In the genomic region with DNA sequence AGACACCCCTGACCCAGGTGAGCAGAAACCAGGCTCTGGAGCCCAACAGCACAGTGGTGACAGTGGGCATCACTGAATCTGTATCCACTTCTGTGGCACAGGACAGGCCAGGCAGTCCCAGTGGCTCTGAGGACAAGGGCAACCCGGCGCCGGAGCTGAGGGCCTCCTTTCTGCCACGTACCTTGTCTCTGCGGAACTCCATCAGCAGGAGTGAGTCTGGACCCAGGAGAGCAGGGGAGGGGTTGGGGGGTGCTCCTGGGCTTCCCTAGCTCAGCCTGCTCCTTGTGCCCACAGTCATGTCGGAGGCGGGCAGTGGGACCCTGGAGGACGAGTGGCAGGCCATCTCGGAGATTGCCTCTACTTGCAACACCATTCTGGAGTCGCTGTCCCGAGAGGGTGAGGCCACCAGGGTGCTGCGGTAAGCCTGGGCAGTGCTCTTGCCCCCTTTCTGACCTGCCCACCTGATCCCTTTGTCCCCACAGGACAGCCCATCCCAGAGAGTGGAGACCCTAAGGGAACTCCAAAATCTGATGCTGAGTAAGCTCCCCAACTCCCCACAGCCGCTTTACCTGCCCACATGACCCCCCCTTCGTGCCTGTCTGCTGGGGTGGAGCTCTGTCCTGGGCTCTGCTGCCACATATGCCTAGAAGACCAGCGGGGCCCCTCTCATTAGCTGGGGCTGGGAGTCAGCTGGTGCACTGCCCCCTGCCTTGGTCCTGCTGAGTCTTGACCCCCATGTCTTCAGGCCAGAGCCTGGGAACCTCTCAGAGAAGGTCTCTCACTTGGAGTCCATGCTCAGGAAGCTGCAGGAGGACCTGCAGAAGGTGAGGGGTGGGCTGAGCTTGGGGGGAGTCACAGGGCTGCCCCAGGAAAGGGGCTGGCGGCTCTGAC, we compare ENCODE assay signal across 15 cellular contexts. TPM values are rescaled to one million over a fixed set of nuclear protein-coding genes. Genes with fewer than 3 reads are reported as not detected.
A peak's percentile ranks its signal among the peaks of the same experiment; 100 is the strongest.
DNase-seq lines count a peak whose midpoint lies in the region; ATAC-seq, FAIRE-seq and TF ChIP-seq lines count a peak whose summit lies in the region.
"Had no signal": no experiment of that assay in that cellular context is flagged by ENCODE, and none has a peak within 500 bp of the region (broad histone marks: within the 10 kb centered on the region; RNA-seq: fewer than 3 reads in every experiment).

No MANE protein-coding gene starts in this region.

- intact Hi-C loops in activated CD8-positive, alpha-beta T cell treated with anti-CD3 and anti-CD28 coated beads for 36 hours (cut with micrococcal nuclease) = no loop called here
- intact Hi-C loops in HepG2 (cut with micrococcal nuclease; ENCODE audit: unreplicated experiment) = no loop called here

- in situ Hi-C loops in HepG2 (cut with HindIII; ENCODE audit: extremely low pct_ligation_motif_present, low pct_unique_long_range_greater_than_20kb) = no loop called here

- no peak for FAIRE-seq in HepG2 (lab: Jason Lieb, UNC)
- FAIRE-seq: G401.6, GM19239 had no signal

- CTCF ChIA-PET in activated CD8-positive, alpha-beta T cell treated with anti-CD3 and anti-CD28 coated beads for 36 hours (lab: Charles Lee) = interaction anchor here (1.1 kb wide), 2 partner anchors 24 to 73 kb away, joined by 3 read pairs; no protein-coding TSS in a partner anchor
- CTCF ChIA-PET in activated CD8-positive, alpha-beta T cell treated with anti-CD3 and anti-CD28 coated beads, Interleukin-2, amount 10 ng/mL, durations not matched to agents 7 days and 5 days (lab: Charles Lee) = interaction anchor here (1.6 to 1.9 kb wide), 2 partner anchors 11 to 12 kb away, joined by 4 to 6 read pairs; a partner anchor contains a TSS
- CTCF ChIA-PET in HepG2 (lab: Yijun Ruan, JAX; ENCODE audit: low intra/inter-chr PET ratio, low total read pairs) = no interaction called here

- H3K9ac ChIP-seq in HepG2 (ENCODE audit: insufficient read depth, low read depth, low read length) = no peak overlapping the region

- H3K4me1 Mint-ChIP-seq in activated CD8-positive, alpha-beta T cell treated with anti-CD3 and anti-CD28 coated beads for 36 hours (ENCODE audit: low read depth) = peaks cover 32% of the 10 kb centered on the region
- H3K4me1 Mint-ChIP-seq in activated CD8-positive, alpha-beta T cell treated with anti-CD3 and anti-CD28 coated beads, Interleukin-2, amount 10 ng/mL, durations not matched to agents 7 days and 5 days (ENCODE audit: low read depth) = peaks cover 40% of the 10 kb centered on the region
- peaks cover 55% of the 10 kb centered on the region for H3K4me1 Mint-ChIP-seq in stimulated activated memory B cell treated with anti-CD40 and anti-IgM and Interleukin-4, amounts not matched to agents 10 μg/mL and 1 μg/mL and 100 μg/mL, for 72 hours
- peaks cover 47% of the 10 kb centered on the region for H3K4me1 Mint-ChIP-seq in mesothelial cell of epicardium

- no peak overlapping the region for H3K4me3 ChIP-seq in HepG2 (replicated peaks in 1 of 3; ENCODE audit: insufficient read depth in 1 of 3, low read depth in 2 of 3, low read length in 3 of 3)

- no peak for TF ChIP-seq RAD21 in HepG2 (CRISPR knock-in tag; IDR thresholded peaks at IDR 0.05)

- POLR2A ChIA-PET in activated CD8-positive, alpha-beta T cell treated with anti-CD3 and anti-CD28 coated beads for 36 hours (lab: Charles Lee) = interaction anchor here (1.2 to 23.0 kb wide), 3 partner anchors 7 to 114 kb away, joined by 3 to 320 read pairs (median 320); a partner anchor contains a TSS
- POLR2A ChIA-PET in activated CD8-positive, alpha-beta T cell treated with anti-CD3 and anti-CD28 coated beads, Interleukin-2, amount 10 ng/mL, durations not matched to agents 7 days and 5 days (lab: Charles Lee) = interaction anchor here (0.9 to 5.4 kb wide), 6 partner anchors 9 to 34 kb away, joined by 3 to 50 read pairs (median 4); a partner anchor contains a TSS
- POLR2A ChIA-PET in HepG2 (lab: Yijun Ruan, JAX) = no interaction called here

- H3K4me1 ChIP-seq in HepG2 (ENCODE audit: insufficient read depth, low read length) = peaks cover 33% of the 10 kb centered on the region

- no peak for TF ChIP-seq POLR2A in HepG2 (IDR thresholded peaks at IDR 0.05; ENCODE audit: insufficient read depth in 1 of 2, low read depth in 2 of 2, low read length in 2 of 2)

- no peak for TF ChIP-seq CTCF in activated CD8-positive, alpha-beta T cell treated with anti-CD3 and anti-CD28 coated beads for 36 hours (IDR thresholded peaks at IDR 0.05)
- TF ChIP-seq CTCF in VCaP (conservative IDR thresholded peaks at IDR 0.05) = no peak
- no peak for TF ChIP-seq CTCF in HepG2 (CRISPR knock-in tag; IDR thresholded peaks at IDR 0.05)
- no peak for TF ChIP-seq CTCF in mesothelial cell of epicardium (IDR thresholded peaks at IDR 0.05; ENCODE audit: unreplicated experiment)

- H3K27me3 ChIP-seq in HepG2 (ENCODE audit: control insufficient read depth in 1 of 2, insufficient read depth in 2 of 2, low read length in 2 of 2) = no peaks in the 10 kb centered on the region

- no peaks in the 10 kb centered on the region for H3K9me3 Mint-ChIP-seq in activated CD8-positive, alpha-beta T cell treated with anti-CD3 and anti-CD28 coated beads for 36 hours
- H3K9me3 Mint-ChIP-seq in activated CD8-positive, alpha-beta T cell treated with anti-CD3 and anti-CD28 coated beads, Interleukin-2, amount 10 ng/mL, durations not matched to agents 7 days and 5 days (ENCODE audit: insufficient read depth) = no peaks in the 10 kb centered on the region
- H3K9me3 Mint-ChIP-seq in stimulated activated memory B cell treated with anti-CD40 and anti-IgM and Interleukin-4, amounts not matched to agents 10 μg/mL and 1 μg/mL and 100 μg/mL, for 72 hours = no peaks in the 10 kb centered on the region
- no peaks in the 10 kb centered on the region for H3K9me3 Mint-ChIP-seq in mesothelial cell of epicardium

- TF ChIP-seq EP300 in HepG2 (IDR thresholded peaks at IDR 0.05; ENCODE audit: low read depth in 2 of 2, low read length in 2 of 2) (no peak), HepG2 (CRISPR knock-in tag; IDR thresholded peaks at IDR 0.05; ENCODE audit: borderline replicate concordance) (no peak)

- no TSS peak for BruUV-seq in HepG2 (replicated peaks; lab: Mats Ljungman, UMichigan)

- peak overlapping the region; percentile 30 for H3K27ac Mint-ChIP-seq in activated CD8-positive, alpha-beta T cell treated with anti-CD3 and anti-CD28 coated beads for 36 hours
- H3K27ac Mint-ChIP-seq in activated CD8-positive, alpha-beta T cell treated with anti-CD3 and anti-CD28 coated beads, Interleukin-2, amount 10 ng/mL, durations not matched to agents 7 days and 5 days = no peak overlapping the region
- H3K27ac Mint-ChIP-seq in stimulated activated memory B cell treated with anti-CD40 and anti-IgM and Interleukin-4, amounts not matched to agents 10 μg/mL and 1 μg/mL and 100 μg/mL, for 72 hours = peak overlapping the region; percentile 92
- no peak overlapping the region for H3K27ac Mint-ChIP-seq in mesothelial cell of epicardium

- no peaks in the 10 kb centered on the region for H4K20me1 ChIP-seq in HepG2 (ENCODE audit: insufficient read depth, low read length)

- DNase-seq in activated CD8-positive, alpha-beta T cell treated with anti-CD3 and anti-CD28 coated beads for 36 hours = no peak
- DNase-seq in activated CD8-positive, alpha-beta T cell treated with anti-CD3 and anti-CD28 coated beads, Interleukin-2, amount 10 ng/mL, durations not matched to agents 7 days and 5 days = no peak
- DNase-seq in HepG2 (ENCODE audit: low spot score) = no peak
- DNase-seq in mesothelial cell of epicardium (ENCODE audit: low spot score in 2 of 2, unreplicated experiment in 2 of 2) = no peak
- DNase-seq in NK-92 treated with Interleukin-12 subunit alpha and Interleukin-12 subunit beta, amount 100 ng/mL, for 24 hours (lab: John Stamatoyannopoulos, UW) = no peak
- DNase-seq: 8988T; activated CD8-positive, alpha-beta memory T cell treated with anti-CD3 and anti-CD28 coated beads, Interleukin-2, amount 50 U/mL, for 4 hours; erythroblast had no signal

- peaks cover 25% of the 10 kb centered on the region for H3K36me3 Mint-ChIP-seq in activated CD8-positive, alpha-beta T cell treated with anti-CD3 and anti-CD28 coated beads for 36 hours (ENCODE audit: low read depth)
- H3K36me3 Mint-ChIP-seq in activated CD8-positive, alpha-beta T cell treated with anti-CD3 and anti-CD28 coated beads, Interleukin-2, amount 10 ng/mL, durations not matched to agents 7 days and 5 days (ENCODE audit: low read depth) = peaks cover 58% of the 10 kb centered on the region
- peaks cover 49% of the 10 kb centered on the region for H3K36me3 Mint-ChIP-seq in stimulated activated memory B cell treated with anti-CD40 and anti-IgM and Interleukin-4, amounts not matched to agents 10 μg/mL and 1 μg/mL and 100 μg/mL, for 72 hours
- peaks cover 11% of the 10 kb centered on the region for H3K36me3 Mint-ChIP-seq in mesothelial cell of epicardium

- no peaks in the 10 kb centered on the region for H3K79me2 ChIP-seq in HepG2 (ENCODE audit: insufficient read depth, low read length)

- H3K27ac ChIP-seq in VCaP (peak overlapping the region; percentile 99), HepG2 (ENCODE audit: extremely low read length, insufficient read depth, low read length) (no peak overlapping the region)
- H3K27ac ChIP-seq: WERI-Rb-1 had no signal

- H2AFZ ChIP-seq in HepG2 (ENCODE audit: low read length) = no peak overlapping the region

- H3K36me3 ChIP-seq in HepG2 (replicated peaks in 1 of 2; ENCODE audit: control insufficient read depth in 1 of 2, insufficient read depth in 2 of 2, low read length in 2 of 2) = peaks cover 1 to 4% of the 10 kb centered on the region in 2 experiments; a peak in 3 of 5 replicates

- WGBS in HepG2 (ENCODE audit: low lambda C conversion rate) = 93% methylated on average over 5 of the region's 16 CpGs

- no peak for ATAC-seq in activated CD8-positive, alpha-beta T cell treated with anti-CD3 and anti-CD28 coated beads for 36 hours
- ATAC-seq in activated CD8-positive, alpha-beta T cell treated with anti-CD3 and anti-CD28 coated beads, Interleukin-2, amount 10 ng/mL, durations not matched to agents 7 days and 5 days = no peak
- ATAC-seq in HepG2 = no peak
- no peak for ATAC-seq in stimulated activated memory B cell treated with anti-CD40 and anti-IgM and Interleukin-4, amounts not matched to agents 10 μg/mL and 1 μg/mL and 100 μg/mL, for 72 hours
- ATAC-seq in esophagus mucosa = no peak

- H3K27me3 Mint-ChIP-seq in activated CD8-positive, alpha-beta T cell treated with anti-CD3 and anti-CD28 coated beads for 36 hours = no peaks in the 10 kb centered on the region
- H3K27me3 Mint-ChIP-seq in activated CD8-positive, alpha-beta T cell treated with anti-CD3 and anti-CD28 coated beads, Interleukin-2, amount 10 ng/mL, durations not matched to agents 7 days and 5 days (ENCODE audit: low read depth) = no peaks in the 10 kb centered on the region
- no peaks in the 10 kb centered on the region for H3K27me3 Mint-ChIP-seq in stimulated activated memory B cell treated with anti-CD40 and anti-IgM and Interleukin-4, amounts not matched to agents 10 μg/mL and 1 μg/mL and 100 μg/mL, for 72 hours
- peaks cover 1% of the 10 kb centered on the region for H3K27me3 Mint-ChIP-seq in mesothelial cell of epicardium (ENCODE audit: low read depth)

- H3K9me3 ChIP-seq in HepG2 (ENCODE audit: low read length) = no peaks in the 10 kb centered on the region
- H3K9me3 ChIP-seq: Caco-2 had no signal

- H3K4me2 ChIP-seq in HepG2 (ENCODE audit: low read depth, low read length) = no peak overlapping the region

- H3K4me3 Mint-ChIP-seq in activated CD8-positive, alpha-beta T cell treated with anti-CD3 and anti-CD28 coated beads for 36 hours = no peak overlapping the region
- no peak overlapping the region for H3K4me3 Mint-ChIP-seq in activated CD8-positive, alpha-beta T cell treated with anti-CD3 and anti-CD28 coated beads, Interleukin-2, amount 10 ng/mL, durations not matched to agents 7 days and 5 days
- no peak overlapping the region for H3K4me3 Mint-ChIP-seq in stimulated activated memory B cell treated with anti-CD40 and anti-IgM and Interleukin-4, amounts not matched to agents 10 μg/mL and 1 μg/mL and 100 μg/mL, for 72 hours
- H3K4me3 Mint-ChIP-seq in mesothelial cell of epicardium = no peak overlapping the region

RNA-seq across cellular contexts. Expression of a gene that starts 12.0 kb away (rescaled TPM):
- total RNA-seq in activated CD8-positive, alpha-beta T cell treated with anti-CD3 and anti-CD28 coated beads for 36 hours = 100 to 1,000 TPM; 172 to 180 TPM
- 100 to 1,000 TPM; 245 to 274 TPM for total RNA-seq in activated CD8-positive, alpha-beta T cell treated with anti-CD3 and anti-CD28 coated beads, Interleukin-2, amount 10 ng/mL, durations not matched to agents 7 days and 5 days
- total RNA-seq in HepG2 (2016; rRNA removed; fragmentation: Illumina TruSeq; extraction: Trizol) (5.4 and 5.8 TPM in 2 replicates), mesothelial cell of epicardium (37.1 to 42.9 TPM (median 37.5 TPM) in 3 replicates), esophagus mucosa (23.1 TPM)
- total RNA-seq in HepG2 (2016; cell fraction: cytosol; rRNA removed; fragmentation: Illumina TruSeq; extraction: Trizol; ENCODE audit: low read depth) = 2.4 and 2.5 TPM in 2 replicates
- 5.0 and 7.9 TPM in 2 replicates for total RNA-seq in HepG2 (2016; cell fraction: insoluble cytoplasmic fraction; rRNA removed; fragmentation: Illumina TruSeq; extraction: Trizol)
- total RNA-seq in HepG2 (2016; cell fraction: membrane; rRNA removed; fragmentation: Illumina TruSeq; extraction: Trizol) = 5.1 and 6.5 TPM in 2 replicates
- total RNA-seq in HepG2 (2016; cell fraction: nucleus; rRNA removed; fragmentation: Illumina TruSeq; extraction: Trizol) = 4.5 and 6.8 TPM in 2 replicates
- 7.7 and 9.1 TPM in 2 replicates for polyA plus RNA-seq in HepG2 (2011; rRNA removed)
- polyA plus RNA-seq in HepG2 (2011; cell fraction: cytosol; rRNA removed) = 4.1 and 8.2 TPM in 2 replicates
- polyA plus RNA-seq in HepG2 (2011; cell fraction: nucleus; rRNA removed) = 29.6 and 37.0 TPM in 2 replicates
- 4.6 and 5.8 TPM in 2 replicates for polyA plus RNA-seq in HepG2 (2012)
- 2.6 and 2.8 TPM in 2 replicates for polyA plus RNA-seq in HepG2 (2016; cell fraction: cytosol; fragmentation: Illumina TruSeq; extraction: Trizol; ENCODE audit: low read depth)
- polyA plus RNA-seq in HepG2 (2016; cell fraction: insoluble cytoplasmic fraction; fragmentation: Illumina TruSeq; extraction: Trizol; ENCODE audit: low read depth) = 4.1 and 5.0 TPM in 2 replicates
- 4.4 and 5.1 TPM in 2 replicates for polyA plus RNA-seq in HepG2 (2016; cell fraction: membrane; fragmentation: Illumina TruSeq; extraction: Trizol; ENCODE audit: low read depth)
- 10.2 and 11.1 TPM in 2 replicates for polyA plus RNA-seq in HepG2 (2016; cell fraction: nucleus; fragmentation: Illumina TruSeq; extraction: Trizol; ENCODE audit: insufficient read depth, low read depth)
- polyA minus RNA-seq in HepG2 (2011; rRNA and poly(A)+ RNA removed; ENCODE audit: low replicate concordance) = 33.6 and 36.0 TPM in 2 replicates
- polyA minus RNA-seq in HepG2 (2011; cell fraction: cytosol; rRNA and poly(A)+ RNA removed) = 9.0 and 11.6 TPM in 2 replicates
- 6.8 and 10.8 TPM in 2 replicates for polyA minus RNA-seq in HepG2 (2011; cell fraction: nucleus; rRNA and poly(A)+ RNA removed)

RNA-seq across cellular contexts. Expression of a gene that starts 12.8 kb away (rescaled TPM):
- total RNA-seq in activated CD8-positive, alpha-beta T cell treated with anti-CD3 and anti-CD28 coated beads for 36 hours = 10 to 100 TPM; 65.6 to 72.5 TPM
- total RNA-seq in activated CD8-positive, alpha-beta T cell treated with anti-CD3 and anti-CD28 coated beads, Interleukin-2, amount 10 ng/mL, durations not matched to agents 7 days and 5 days = 10 to 100 TPM; 72.5 to 82.4 TPM
- 18.7 and 21.4 TPM in 2 replicates for total RNA-seq in HepG2 (2016; rRNA removed; fragmentation: Illumina TruSeq; extraction: Trizol)
- total RNA-seq in HepG2 (2016; cell fraction: cytosol; rRNA removed; fragmentation: Illumina TruSeq; extraction: Trizol; ENCODE audit: low read depth) = 13.2 and 15.2 TPM in 2 replicates
- 18.1 and 22.6 TPM in 2 replicates for total RNA-seq in HepG2 (2016; cell fraction: insoluble cytoplasmic fraction; rRNA removed; fragmentation: Illumina TruSeq; extraction: Trizol)
- total RNA-seq in HepG2 (2016; cell fraction: membrane; rRNA removed; fragmentation: Illumina TruSeq; extraction: Trizol) = 29.5 and 31.1 TPM in 2 replicates
- total RNA-seq in HepG2 (2016; cell fraction: nucleus; rRNA removed; fragmentation: Illumina TruSeq; extraction: Trizol) = 22.2 and 24.4 TPM in 2 replicates
- 40.5 and 51.0 TPM in 2 replicates for polyA plus RNA-seq in HepG2 (2011; rRNA removed)
- 17.1 and 18.5 TPM in 2 replicates for polyA plus RNA-seq in HepG2 (2011; cell fraction: cytosol; rRNA removed)
- 130 and 135 TPM in 2 replicates for polyA plus RNA-seq in HepG2 (2011; cell fraction: nucleus; rRNA removed)
- polyA plus RNA-seq in HepG2 (2012) = 35.3 and 47.6 TPM in 2 replicates
- 18.5 and 18.9 TPM in 2 replicates for polyA plus RNA-seq in HepG2 (2016; cell fraction: cytosol; fragmentation: Illumina TruSeq; extraction: Trizol; ENCODE audit: low read depth)
- 29.6 and 39.8 TPM in 2 replicates for polyA plus RNA-seq in HepG2 (2016; cell fraction: insoluble cytoplasmic fraction; fragmentation: Illumina TruSeq; extraction: Trizol; ENCODE audit: low read depth)
- polyA plus RNA-seq in HepG2 (2016; cell fraction: membrane; fragmentation: Illumina TruSeq; extraction: Trizol; ENCODE audit: low read depth) = 31.6 and 34.3 TPM in 2 replicates
- polyA plus RNA-seq in HepG2 (2016; cell fraction: nucleus; fragmentation: Illumina TruSeq; extraction: Trizol; ENCODE audit: insufficient read depth, low read depth) = 67.4 and 71.3 TPM in 2 replicates
- 44.8 and 56.8 TPM in 2 replicates for polyA minus RNA-seq in HepG2 (2011; rRNA and poly(A)+ RNA removed; ENCODE audit: low replicate concordance)
- polyA minus RNA-seq in HepG2 (2011; cell fraction: cytosol; rRNA and poly(A)+ RNA removed) = 19.2 and 21.1 TPM in 2 replicates
- polyA minus RNA-seq in HepG2 (2011; cell fraction: nucleus; rRNA and poly(A)+ RNA removed) = 31.7 and 34.9 TPM in 2 replicates
- total RNA-seq in mesothelial cell of epicardium = 95.6 to 98.8 TPM (median 96.8 TPM) in 3 replicates
- 50.3 TPM for total RNA-seq in esophagus mucosa

RNA-seq across cellular contexts. Expression of a gene that starts 34.3 kb away (rescaled TPM):
- total RNA-seq in activated CD8-positive, alpha-beta T cell treated with anti-CD3 and anti-CD28 coated beads for 36 hours = 10 to 100 TPM; 34.3 to 34.4 TPM
- 10 to 100 TPM; 50.1 to 54.8 TPM for total RNA-seq in activated CD8-positive, alpha-beta T cell treated with anti-CD3 and anti-CD28 coated beads, Interleukin-2, amount 10 ng/mL, durations not matched to agents 7 days and 5 days
- total RNA-seq in HepG2 (2016; rRNA removed; fragmentation: Illumina TruSeq; extraction: Trizol) (14.5 and 23.0 TPM in 2 replicates), mesothelial cell of epicardium (59.0 to 61.8 TPM (median 61.3 TPM) in 3 replicates), esophagus mucosa (23.8 TPM)
- 8.5 and 8.7 TPM in 2 replicates for total RNA-seq in HepG2 (2016; cell fraction: cytosol; rRNA removed; fragmentation: Illumina TruSeq; extraction: Trizol; ENCODE audit: low read depth)
- total RNA-seq in HepG2 (2016; cell fraction: insoluble cytoplasmic fraction; rRNA removed; fragmentation: Illumina TruSeq; extraction: Trizol) = 12.2 and 22.7 TPM in 2 replicates
- total RNA-seq in HepG2 (2016; cell fraction: membrane; rRNA removed; fragmentation: Illumina TruSeq; extraction: Trizol) = 9.3 and 9.7 TPM in 2 replicates
- total RNA-seq in HepG2 (2016; cell fraction: nucleus; rRNA removed; fragmentation: Illumina TruSeq; extraction: Trizol) = 26.0 and 33.8 TPM in 2 replicates
- 16.2 and 23.1 TPM in 2 replicates for polyA plus RNA-seq in HepG2 (2011; rRNA removed)
- polyA plus RNA-seq in HepG2 (2011; cell fraction: cytosol; rRNA removed) = 12.7 and 17.1 TPM in 2 replicates
- 99.5 and 123 TPM in 2 replicates for polyA plus RNA-seq in HepG2 (2011; cell fraction: nucleus; rRNA removed)
- polyA plus RNA-seq in HepG2 (2012) = 14.4 and 24.5 TPM in 2 replicates
- 4.3 and 4.9 TPM in 2 replicates for polyA plus RNA-seq in HepG2 (2016; cell fraction: cytosol; fragmentation: Illumina TruSeq; extraction: Trizol; ENCODE audit: low read depth)
- 14.3 and 21.7 TPM in 2 replicates for polyA plus RNA-seq in HepG2 (2016; cell fraction: insoluble cytoplasmic fraction; fragmentation: Illumina TruSeq; extraction: Trizol; ENCODE audit: low read depth)
- 5.8 and 6.9 TPM in 2 replicates for polyA plus RNA-seq in HepG2 (2016; cell fraction: membrane; fragmentation: Illumina TruSeq; extraction: Trizol; ENCODE audit: low read depth)
- 68.2 and 73.5 TPM in 2 replicates for polyA plus RNA-seq in HepG2 (2016; cell fraction: nucleus; fragmentation: Illumina TruSeq; extraction: Trizol; ENCODE audit: insufficient read depth, low read depth)
- 35.6 and 67.6 TPM in 2 replicates for polyA minus RNA-seq in HepG2 (2011; rRNA and poly(A)+ RNA removed; ENCODE audit: low replicate concordance)
- polyA minus RNA-seq in HepG2 (2011; cell fraction: cytosol; rRNA and poly(A)+ RNA removed) = 23.3 and 27.8 TPM in 2 replicates
- 32.3 and 32.8 TPM in 2 replicates for polyA minus RNA-seq in HepG2 (2011; cell fraction: nucleus; rRNA and poly(A)+ RNA removed)

RNA-seq across cellular contexts. Expression of a gene that starts 35.9 kb away (rescaled TPM):
- total RNA-seq in activated CD8-positive, alpha-beta T cell treated with anti-CD3 and anti-CD28 coated beads for 36 hours = 10 to 100 TPM; 40.3 to 45.6 TPM
- total RNA-seq in activated CD8-positive, alpha-beta T cell treated with anti-CD3 and anti-CD28 coated beads, Interleukin-2, amount 10 ng/mL, durations not matched to agents 7 days and 5 days = 10 to 100 TPM; 56.7 to 66.5 TPM
- total RNA-seq in HepG2 (2016; rRNA removed; fragmentation: Illumina TruSeq; extraction: Trizol) (35.6 and 51.5 TPM in 2 replicates), mesothelial cell of epicardium (46.8 to 52.0 TPM (median 47.5 TPM) in 3 replicates), esophagus mucosa (32.4 TPM)
- 9.8 and 11.0 TPM in 2 replicates for total RNA-seq in HepG2 (2016; cell fraction: cytosol; rRNA removed; fragmentation: Illumina TruSeq; extraction: Trizol; ENCODE audit: low read depth)
- total RNA-seq in HepG2 (2016; cell fraction: insoluble cytoplasmic fraction; rRNA removed; fragmentation: Illumina TruSeq; extraction: Trizol) = 28.4 and 51.3 TPM in 2 replicates
- 23.9 and 24.4 TPM in 2 replicates for total RNA-seq in HepG2 (2016; cell fraction: membrane; rRNA removed; fragmentation: Illumina TruSeq; extraction: Trizol)
- total RNA-seq in HepG2 (2016; cell fraction: nucleus; rRNA removed; fragmentation: Illumina TruSeq; extraction: Trizol) = 38.3 and 44.6 TPM in 2 replicates
- polyA plus RNA-seq in HepG2 (2011; rRNA removed) = 35.9 and 54.6 TPM in 2 replicates
- 29.9 and 43.3 TPM in 2 replicates for polyA plus RNA-seq in HepG2 (2011; cell fraction: cytosol; rRNA removed)
- 105 and 109 TPM in 2 replicates for polyA plus RNA-seq in HepG2 (2011; cell fraction: nucleus; rRNA removed)
- 41.6 and 47.6 TPM in 2 replicates for polyA plus RNA-seq in HepG2 (2012)
- polyA plus RNA-seq in HepG2 (2016; cell fraction: cytosol; fragmentation: Illumina TruSeq; extraction: Trizol; ENCODE audit: low read depth) = 10.0 and 10.8 TPM in 2 replicates
- 43.2 and 55.5 TPM in 2 replicates for polyA plus RNA-seq in HepG2 (2016; cell fraction: insoluble cytoplasmic fraction; fragmentation: Illumina TruSeq; extraction: Trizol; ENCODE audit: low read depth)
- polyA plus RNA-seq in HepG2 (2016; cell fraction: membrane; fragmentation: Illumina TruSeq; extraction: Trizol; ENCODE audit: low read depth) = 24.5 and 29.1 TPM in 2 replicates
- polyA plus RNA-seq in HepG2 (2016; cell fraction: nucleus; fragmentation: Illumina TruSeq; extraction: Trizol; ENCODE audit: insufficient read depth, low read depth) = 98.1 and 107 TPM in 2 replicates
- 59.8 and 117 TPM in 2 replicates for polyA minus RNA-seq in HepG2 (2011; rRNA and poly(A)+ RNA removed; ENCODE audit: low replicate concordance)
- 35.9 and 41.2 TPM in 2 replicates for polyA minus RNA-seq in HepG2 (2011; cell fraction: cytosol; rRNA and poly(A)+ RNA removed)
- polyA minus RNA-seq in HepG2 (2011; cell fraction: nucleus; rRNA and poly(A)+ RNA removed) = 61.7 and 76.1 TPM in 2 replicates

RNA-seq across cellular contexts. Expression of a gene that starts 54.3 kb away (rescaled TPM):
- total RNA-seq in activated CD8-positive, alpha-beta T cell treated with anti-CD3 and anti-CD28 coated beads for 36 hours = under 1 TPM in 1 of 2 experiments, not detected in 1; 0.77 TPM
- total RNA-seq in activated CD8-positive, alpha-beta T cell treated with anti-CD3 and anti-CD28 coated beads, Interleukin-2, amount 10 ng/mL, durations not matched to agents 7 days and 5 days = under 1 TPM; 0.95 to 0.99 TPM
- total RNA-seq in HepG2 (2016; rRNA removed; fragmentation: Illumina TruSeq; extraction: Trizol) (not detected in 2 replicates), mesothelial cell of epicardium (0.95 to 2.4 TPM (median 1.7 TPM) in 3 replicates), esophagus mucosa (20.2 TPM)
- not detected in 2 replicates for total RNA-seq in HepG2 (2016; cell fraction: cytosol; rRNA removed; fragmentation: Illumina TruSeq; extraction: Trizol; ENCODE audit: low read depth)
- not detected in 2 replicates for total RNA-seq in HepG2 (2016; cell fraction: insoluble cytoplasmic fraction; rRNA removed; fragmentation: Illumina TruSeq; extraction: Trizol)
- total RNA-seq in HepG2 (2016; cell fraction: membrane; rRNA removed; fragmentation: Illumina TruSeq; extraction: Trizol) = not detected in 2 replicates
- total RNA-seq in HepG2 (2016; cell fraction: nucleus; rRNA removed; fragmentation: Illumina TruSeq; extraction: Trizol) = 1.2 TPM in 1 of 2 replicates, not detected in the other
- 0.11 and 0.14 TPM in 2 replicates for polyA plus RNA-seq in HepG2 (2011; rRNA removed)
- polyA plus RNA-seq in HepG2 (2011; cell fraction: cytosol; rRNA removed) = 0.04 TPM in 1 of 2 replicates, not detected in the other
- 0.69 and 0.97 TPM in 2 replicates for polyA plus RNA-seq in HepG2 (2011; cell fraction: nucleus; rRNA removed)
- polyA plus RNA-seq in HepG2 (2012) = 0.28 TPM in 1 of 2 replicates, not detected in the other
- not detected in 2 replicates for polyA plus RNA-seq in HepG2 (2016; cell fraction: cytosol; fragmentation: Illumina TruSeq; extraction: Trizol; ENCODE audit: low read depth)
- not detected in 2 replicates for polyA plus RNA-seq in HepG2 (2016; cell fraction: insoluble cytoplasmic fraction; fragmentation: Illumina TruSeq; extraction: Trizol; ENCODE audit: low read depth)
- not detected in 2 replicates for polyA plus RNA-seq in HepG2 (2016; cell fraction: membrane; fragmentation: Illumina TruSeq; extraction: Trizol; ENCODE audit: low read depth)
- 0.38 and 0.77 TPM in 2 replicates for polyA plus RNA-seq in HepG2 (2016; cell fraction: nucleus; fragmentation: Illumina TruSeq; extraction: Trizol; ENCODE audit: insufficient read depth, low read depth)
- polyA minus RNA-seq in HepG2 (2011; rRNA and poly(A)+ RNA removed; ENCODE audit: low replicate concordance) = 0.33 and 0.90 TPM in 2 replicates
- polyA minus RNA-seq in HepG2 (2011; cell fraction: cytosol; rRNA and poly(A)+ RNA removed) = not detected in 2 replicates
- polyA minus RNA-seq in HepG2 (2011; cell fraction: nucleus; rRNA and poly(A)+ RNA removed) = 0.75 and 1.2 TPM in 2 replicates

Comparison
In these comparisons a context has a peak if more than half of its experiments do, and no peak if none do; other contexts are left out.
1. H3K27ac Mint-ChIP-seq: peak in activated CD8-positive, alpha-beta T cell treated with anti-CD3 and anti-CD28 coated beads for 36 hours (single experiment) and stimulated activated memory B cell treated with anti-CD40 and anti-IgM and Interleukin-4, amounts not matched to agents 10 μg/mL and 1 μg/mL and 100 μg/mL, for 72 hours (single experiment); none in activated CD8-positive, alpha-beta T cell treated with anti-CD3 and anti-CD28 coated beads, Interleukin-2, amount 10 ng/mL, durations not matched to agents 7 days and 5 days (single experiment) and mesothelial cell of epicardium (single experiment).